9 cellular contexts compared by ENCODE assay signal in genomic region chr11:35615911-35616900, GRCh38. TPM values are rescaled to one million over a fixed set of nuclear protein-coding genes. Genes with fewer than 3 reads are reported as not detected.
DNase-seq lines count a peak whose midpoint lies in the region; ATAC-seq and TF ChIP-seq lines count a peak whose summit lies in the region.
"Had no signal": no experiment of that assay in that cellular context is flagged by ENCODE, and none has a peak within 500 bp of the region (broad histone marks: within the 10 kb centered on the region; RNA-seq: fewer than 3 reads in every experiment).

No MANE protein-coding gene starts in this region.

- TF ChIP-seq POLR2A in gastroesophageal sphincter (IDR thresholded peaks at IDR 0.05) (no peak), sigmoid colon (IDR thresholded peaks at IDR 0.05) (no peak)

- H3K27me3 ChIP-seq in gastroesophageal sphincter = peaks cover 62% of the 10 kb centered on the region
- H3K27me3 ChIP-seq in sigmoid colon = peaks cover 6 to 21% (median 15%) of the 10 kb centered on the region in 3 donors

- ATAC-seq in gastroesophageal sphincter = no peak
- no peak for ATAC-seq in HG03521 (IDR thresholded peaks at IDR 0.05; ENCODE audit: unreplicated experiment)
- no peak for ATAC-seq in HG02571 (IDR thresholded peaks at IDR 0.05; ENCODE audit: unreplicated experiment)

- no peaks in the 10 kb centered on the region for H3K9me3 ChIP-seq in gastroesophageal sphincter
- H3K9me3 ChIP-seq in sigmoid colon = no peaks in the 10 kb centered on the region

- TF ChIP-seq EP300 in gastroesophageal sphincter (IDR thresholded peaks at IDR 0.05) = no peak
- no peak for TF ChIP-seq EP300 in sigmoid colon (IDR thresholded peaks at IDR 0.05)

- H3K4me3 ChIP-seq in GM12865 (ENCODE audit: low read depth, low read length) (no peak overlapping the region), gastroesophageal sphincter (no peak overlapping the region), sigmoid colon (no peak overlapping the region)

- H3K4me1 ChIP-seq in gastroesophageal sphincter = peaks cover 0 to 31% (median 8%) of the 10 kb centered on the region in 3 donors
- peaks cover 0 to 27% (median 22%) of the 10 kb centered on the region in 4 donors for H3K4me1 ChIP-seq in sigmoid colon

- H3K36me3 ChIP-seq in gastroesophageal sphincter (no peaks in the 10 kb centered on the region), sigmoid colon (no peaks in the 10 kb centered on the region)

- 21 to 26% methylated on average over 6 to 8 of the region's 8 CpGs for WGBS in gastroesophageal sphincter (ENCODE audit: low coverage in 1 of 2), 2 donors
- WGBS in sigmoid colon, 2 donors = 11 to 26% methylated on average over 8 of the region's 8 CpGs

- DNase-seq in AG20443 (ENCODE audit: low spot score) (peak; percentile 42), GM12865 (ENCODE audit: low read depth) (peak; percentile 56), NCI-H2081 (lab: John Stamatoyannopoulos, UW) (peak; percentile 56 to 58), sigmoid colon (no peak)

- intact Hi-C loops in sigmoid colon (cut with DNase I) = loop anchor here (2.0 to 5.0 kb wide), 4 partner anchors 206 to 876 kb away; no protein-coding TSS in a partner anchor

- H3K27ac ChIP-seq in VCaP = no peak overlapping the region
- no peak overlapping the region for H3K27ac ChIP-seq in gastroesophageal sphincter
- H3K27ac ChIP-seq in sigmoid colon = no peak overlapping the region

- peak; percentile 56 for TF ChIP-seq CTCF in GM12865 (IDR thresholded peaks at IDR 0.05; ENCODE audit: insufficient read depth, low read depth, low read length, missing control alignments)
- peak; percentile 77 for TF ChIP-seq CTCF in VCaP (conservative IDR thresholded peaks at IDR 0.05)
- peak; percentile 71 to 83 (median 75) for TF ChIP-seq CTCF in gastroesophageal sphincter (IDR thresholded peaks at IDR 0.05)
- TF ChIP-seq CTCF in sigmoid colon (IDR thresholded peaks at IDR 0.05) = peak in 3 of 4 experiments; percentile 63 to 75 (median 72)

RNA-seq across cellular contexts. Expression of gene FJX1, which starts 2.1 kb away (rescaled TPM):
- total RNA-seq in gastroesophageal sphincter = 10 to 100 TPM in 1 of 4 donors, 1 to 10 TPM in 2, under 1 TPM in 1; 0.93 to 10.1 (median 5.9) TPM
- 1 to 10 TPM; 1.9 to 9.4 (median 3.3) TPM for total RNA-seq in sigmoid colon
- 1 to 10 TPM in 1 of 3 donors, under 1 TPM in 1, not detected in 1; 0.46 to 1.1 TPM for polyA plus RNA-seq in sigmoid colon
- polyA plus RNA-seq: IgD-negative memory B cell had no signal

RNA-seq across cellular contexts. Expression of gene TRIM44, which starts 46.4 kb away (rescaled TPM):
- total RNA-seq in gastroesophageal sphincter = 10 to 100 TPM; 35.6 to 70.6 (median 43.2) TPM
- total RNA-seq in sigmoid colon = 10 to 100 TPM; 23.0 to 97.2 (median 37.8) TPM
- 10 to 100 TPM in 1 of 3 donors, 1 to 10 TPM in 2; 8.4 to 18.0 (median 8.6) TPM for polyA plus RNA-seq in sigmoid colon
